ENCODE assay signal across 12 cellular contexts in the genomic region with DNA sequence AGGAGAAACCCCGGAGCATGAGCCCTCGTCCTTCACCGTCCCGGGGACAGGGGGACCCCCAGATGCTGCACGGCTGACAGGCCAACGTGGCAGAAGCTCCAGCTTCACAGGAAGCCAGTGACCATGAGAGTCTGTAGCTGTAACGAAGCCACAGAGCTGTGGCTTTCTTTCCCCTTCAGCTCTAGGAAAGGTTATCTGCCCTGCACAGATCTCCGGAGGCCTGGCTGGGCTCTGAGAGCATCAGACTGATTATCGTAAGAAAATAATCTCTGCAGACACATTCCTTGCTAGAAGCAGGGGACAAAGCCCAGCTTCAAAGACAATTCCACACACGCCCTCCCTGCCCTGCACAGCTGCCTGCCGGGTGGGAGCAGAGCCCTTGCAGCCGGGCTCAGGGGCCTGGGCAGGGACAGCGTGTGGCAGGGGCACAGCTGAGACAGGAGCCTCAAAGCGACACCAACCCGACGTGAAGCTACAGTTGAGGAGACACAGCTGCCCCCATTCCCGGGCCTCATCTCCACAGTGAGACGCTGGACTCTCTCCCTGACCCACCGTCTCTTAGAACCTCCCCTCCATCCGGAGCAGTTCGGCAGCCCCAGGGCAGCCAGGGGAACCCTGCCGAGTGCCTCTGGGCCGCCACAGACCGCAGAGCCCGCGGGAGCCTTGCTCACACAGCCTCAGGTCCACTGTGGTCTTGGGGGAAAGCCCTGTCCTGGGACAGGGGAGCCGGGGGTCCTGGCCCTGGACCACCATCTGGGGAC. TPM values are rescaled to one million over a fixed set of nuclear protein-coding genes. Genes with fewer than 3 reads are reported as not detected.
DNase-seq lines count a peak whose midpoint lies in the region; ATAC-seq and TF ChIP-seq lines count a peak whose summit lies in the region.
"Had no signal": no experiment of that assay in that cellular context is flagged by ENCODE, and none has a peak within 500 bp of the region (broad histone marks: within the 10 kb centered on the region; RNA-seq: fewer than 3 reads in every experiment).

No MANE protein-coding gene starts in this region.

- 26% methylated on average over 27 of the region's 27 CpGs for WGBS in right cardiac atrium
- WGBS in spleen, 5 donors: 24 to 67% (median 43%) methylated on average over 18 to 27 of the region's 27 CpGs

- H3K9me3 ChIP-seq in WERI-Rb-1 (ENCODE audit: severe bottlenecking) (no peaks in the 10 kb centered on the region), right cardiac atrium (ENCODE audit: control insufficient read depth, low read length) (no peaks in the 10 kb centered on the region), spleen (no peaks in the 10 kb centered on the region)
- H3K9me3 ChIP-seq: left lung had no signal

- TF ChIP-seq POLR2A in spleen (IDR thresholded peaks at IDR 0.05): no peak

- H3K4me3 ChIP-seq in WERI-Rb-1 (ENCODE audit: low read depth, low read length): no peak overlapping the region
- H3K4me3 ChIP-seq in right cardiac atrium (ENCODE audit: low read length): no peak overlapping the region
- no peak overlapping the region for H3K4me3 ChIP-seq in spleen
- H3K4me3 ChIP-seq: left lung had no signal

- DNase-seq in activated CD4-positive, alpha-beta T cell treated with anti-CD3 and anti-CD28 coated beads, Interleukin-2, amount 10 ng/mL, durations not matched to agents 24 days and 14 days: peak; percentile 75
- DNase-seq in activated CD4-positive, alpha-beta T cell treated with anti-CD3 and anti-CD28 coated beads for 4 hours: no peak
- DNase-seq in WERI-Rb-1 (peak; percentile 60), right cardiac atrium (peak; percentile 11 to 48 (median 45)), spleen (peak; percentile 67), GM13977 (ENCODE audit: low spot score) (no peak), T1000 (lab: John Stamatoyannopoulos, UW) (no peak), mesenteric fat pad (ENCODE audit: low spot score) (no peak)
- DNase-seq: central memory CD4-positive, alpha-beta T cell; DMS153; NCI-H187 treated with DMSO at 0.1 percent for 48 hours had no signal

- no peak overlapping the region for H3K27ac Mint-ChIP-seq in activated CD4-positive, alpha-beta T cell treated with anti-CD3 and anti-CD28 coated beads, Interleukin-2, amount 10 ng/mL, durations not matched to agents 24 days and 14 days

- no peak overlapping the region for H3K4me3 Mint-ChIP-seq in activated CD4-positive, alpha-beta T cell treated with anti-CD3 and anti-CD28 coated beads, Interleukin-2, amount 10 ng/mL, durations not matched to agents 24 days and 14 days

- H3K27me3 Mint-ChIP-seq in activated CD4-positive, alpha-beta T cell treated with anti-CD3 and anti-CD28 coated beads, Interleukin-2, amount 10 ng/mL, durations not matched to agents 24 days and 14 days: peaks cover 14% of the 10 kb centered on the region

- no peaks in the 10 kb centered on the region; the same call in 1 of the 2 replicates for H3K36me3 ChIP-seq in WERI-Rb-1
- peaks cover 0 to 4% (median 0%) of the 10 kb centered on the region in 6 donors for H3K36me3 ChIP-seq in spleen
- H3K36me3 ChIP-seq: left lung had no signal

- intact Hi-C loops in activated CD4-positive, alpha-beta T cell treated with anti-CD3 and anti-CD28 coated beads, Interleukin-2, amount 10 ng/mL, durations not matched to agents 24 days and 14 days (cut with micrococcal nuclease): no loop called here
- intact Hi-C loops in right cardiac atrium (cut with DNase I) (no loop called here), spleen (cut with DNase I; ENCODE audit: low total_unique reads) (no loop called here)

- H3K4me1 Mint-ChIP-seq in activated CD4-positive, alpha-beta T cell treated with anti-CD3 and anti-CD28 coated beads, Interleukin-2, amount 10 ng/mL, durations not matched to agents 24 days and 14 days: peaks cover 11% of the 10 kb centered on the region

- H3K36me3 Mint-ChIP-seq in activated CD4-positive, alpha-beta T cell treated with anti-CD3 and anti-CD28 coated beads, Interleukin-2, amount 10 ng/mL, durations not matched to agents 24 days and 14 days (ENCODE audit: low read depth): no peaks in the 10 kb centered on the region

- H3K4me1 ChIP-seq in right cardiac atrium (ENCODE audit: control insufficient read depth, insufficient read depth, low read length): no peaks in the 10 kb centered on the region
- peaks cover 0 to 18% (median 4%) of the 10 kb centered on the region in 6 donors for H3K4me1 ChIP-seq in spleen
- H3K4me1 ChIP-seq: left lung had no signal

- peak overlapping the region; percentile 58 for H3K27ac ChIP-seq in WERI-Rb-1
- no peak overlapping the region for H3K27ac ChIP-seq in right cardiac atrium (ENCODE audit: low read length)
- peak overlapping the region in 1 of 8 donors; percentile 22 for H3K27ac ChIP-seq in spleen
- H3K27ac ChIP-seq: left lung had no signal

- ATAC-seq in right cardiac atrium: peak; percentile 33 to 55
- ATAC-seq: left lung had no signal

- H3K9me3 Mint-ChIP-seq in activated CD4-positive, alpha-beta T cell treated with anti-CD3 and anti-CD28 coated beads, Interleukin-2, amount 10 ng/mL, durations not matched to agents 24 days and 14 days: no peaks in the 10 kb centered on the region

- H3K27me3 ChIP-seq in WERI-Rb-1 (ENCODE audit: insufficient read depth, low read depth, severe bottlenecking) (no peaks in the 10 kb centered on the region), right cardiac atrium (ENCODE audit: control insufficient read depth, insufficient read depth) (no peaks in the 10 kb centered on the region), spleen (replicated peaks in 1 of 7) (peaks cover 0 to 56% (median 24%) of the 10 kb centered on the region in 7 donors)

- TF ChIP-seq CTCF in WERI-Rb-1 (IDR thresholded peaks at IDR 0.05; ENCODE audit: low read depth, low read length) (no peak), spleen (IDR thresholded peaks at IDR 0.05 in 8 of 11, conservative IDR thresholded peaks at IDR 0.05 in 3 of 11) (no peak), GM13977 (IDR thresholded peaks at IDR 0.05; ENCODE audit: extremely low read depth, insufficient read depth, missing control alignments) (no peak)

- in situ Hi-C loops in GM13977 (cut with MboI; ENCODE audit: low pct_unique_long_range_greater_than_20kb, low sequenced_read_pairs, unreplicated experiment): no loop called here

RNA-seq across cellular contexts. Expression of a gene that starts 30.6 kb away (rescaled TPM):
- total RNA-seq in activated CD4-positive, alpha-beta T cell treated with anti-CD3 and anti-CD28 coated beads, Interleukin-2, amount 10 ng/mL, durations not matched to agents 24 days and 14 days: 15.5 and 17.9 TPM in 2 replicates
- 10 to 100 TPM; 16.0 to 20.3 (median 19.1) TPM for total RNA-seq in right cardiac atrium
- polyA plus RNA-seq in right cardiac atrium: 14.1 TPM
- total RNA-seq in spleen: 10 to 100 TPM; 24.1 to 37.0 (median 28.8) TPM
- polyA plus RNA-seq in spleen: 10 to 100 TPM; 10.5 to 23.2 (median 19.3) TPM
- 29.6 TPM for total RNA-seq in mesenteric fat pad

Comparison
In these comparisons a context has a peak if more than half of its experiments do, and no peak if none do; other contexts are left out.
1. DNase-seq: peak in activated CD4-positive, alpha-beta T cell treated with anti-CD3 and anti-CD28 coated beads, Interleukin-2, amount 10 ng/mL, durations not matched to agents 24 days and 14 days (single experiment), WERI-Rb-1 (single experiment), right cardiac atrium (3 of 3) and spleen (single experiment); none in activated CD4-positive, alpha-beta T cell treated with anti-CD3 and anti-CD28 coated beads for 4 hours (0 of 2), GM13977 (single experiment), T1000 (single experiment) and mesenteric fat pad (single experiment).